In genomic region chr2:177334940-177335543, GRCh38 we compare ENCODE assay signal across 8 cellular contexts. TPM values are rescaled to one million over a fixed set of nuclear protein-coding genes. Genes with fewer than 3 reads are reported as not detected.
DNase-seq lines count a peak whose midpoint lies in the region; ATAC-seq and TF ChIP-seq lines count a peak whose summit lies in the region.

No MANE protein-coding gene starts in this region.

- H3K9me3 Mint-ChIP-seq in activated T-cell treated with anti-CD3 and anti-CD28 coated beads, Interleukin-2, amount 50 U/mL, for 24 hours = no peaks in the 10 kb centered on the region
- no peaks in the 10 kb centered on the region for H3K9me3 Mint-ChIP-seq in activated CD8-positive, alpha-beta T cell treated with anti-CD3 and anti-CD28 coated beads for 36 hours

- peaks cover 0 to 17% (median 5%) of the 10 kb centered on the region in 4 donors for H3K4me1 ChIP-seq in sigmoid colon

- no peaks in the 10 kb centered on the region for H3K27me3 Mint-ChIP-seq in activated T-cell treated with anti-CD3 and anti-CD28 coated beads, Interleukin-2, amount 50 U/mL, for 24 hours
- no peaks in the 10 kb centered on the region for H3K27me3 Mint-ChIP-seq in activated CD8-positive, alpha-beta T cell treated with anti-CD3 and anti-CD28 coated beads for 36 hours

- no peak for TF ChIP-seq EP300 in sigmoid colon (IDR thresholded peaks at IDR 0.05)

- H3K4me3 Mint-ChIP-seq in activated T-cell treated with anti-CD3 and anti-CD28 coated beads, Interleukin-2, amount 50 U/mL, for 24 hours = no peak overlapping the region
- H3K4me3 Mint-ChIP-seq in activated CD8-positive, alpha-beta T cell treated with anti-CD3 and anti-CD28 coated beads for 36 hours = no peak overlapping the region

- no peaks in the 10 kb centered on the region for H3K9me3 ChIP-seq in sigmoid colon

- H3K4me3 ChIP-seq in sigmoid colon = no peak overlapping the region

- CTCF ChIA-PET in activated CD8-positive, alpha-beta T cell treated with anti-CD3 and anti-CD28 coated beads for 36 hours (lab: Charles Lee) = interaction anchor here (0.7 to 5.6 kb wide), 64 partner anchors 8 to 429 kb away, joined by 3 to 190 read pairs (median 4); partner anchors contain the start of genes AGPS and NFE2L2

- no peak overlapping the region for H3K27ac Mint-ChIP-seq in activated T-cell treated with anti-CD3 and anti-CD28 coated beads, Interleukin-2, amount 50 U/mL, for 24 hours
- H3K27ac Mint-ChIP-seq in activated CD8-positive, alpha-beta T cell treated with anti-CD3 and anti-CD28 coated beads for 36 hours = no peak overlapping the region

- peaks cover 10% of the 10 kb centered on the region for H3K36me3 Mint-ChIP-seq in activated T-cell treated with anti-CD3 and anti-CD28 coated beads, Interleukin-2, amount 50 U/mL, for 24 hours (ENCODE audit: low read depth)
- H3K36me3 Mint-ChIP-seq in activated CD8-positive, alpha-beta T cell treated with anti-CD3 and anti-CD28 coated beads for 36 hours (ENCODE audit: low read depth) = no peaks in the 10 kb centered on the region

- peak; percentile 7 for DNase-seq in activated T-cell treated with anti-CD3 and anti-CD28 coated beads for 24 hours (ENCODE audit: low read depth)
- no peak for DNase-seq in activated T-cell treated with anti-CD3 and anti-CD28 coated beads, Interleukin-2, amount 50 U/mL, for 24 hours
- DNase-seq in HCEC 1CT = peak; percentile 69
- peak; percentile 86 for DNase-seq in NCI-H2227 treated with DMSO at 0.1 percent for 48 hours (lab: John Stamatoyannopoulos, UW)
- peak; percentile 32 for DNase-seq in activated CD8-positive, alpha-beta T cell treated with anti-CD3 and anti-CD28 coated beads for 36 hours
- DNase-seq in left cardiac atrium = no peak
- no peak for DNase-seq in sigmoid colon

- H3K36me3 ChIP-seq in sigmoid colon = no peaks in the 10 kb centered on the region

- H3K4me1 Mint-ChIP-seq in activated T-cell treated with anti-CD3 and anti-CD28 coated beads, Interleukin-2, amount 50 U/mL, for 24 hours (ENCODE audit: low read depth) = peaks cover 18% of the 10 kb centered on the region
- peaks cover 8% of the 10 kb centered on the region for H3K4me1 Mint-ChIP-seq in activated CD8-positive, alpha-beta T cell treated with anti-CD3 and anti-CD28 coated beads for 36 hours (ENCODE audit: low read depth)

- intact Hi-C loops in activated CD8-positive, alpha-beta T cell treated with anti-CD3 and anti-CD28 coated beads for 36 hours (cut with micrococcal nuclease) = loop anchor here (1.0 to 10.0 kb wide), 4 partner anchors 73 to 430 kb away; partner anchors contain the start of gene NFE2L2
- intact Hi-C loops in left cardiac atrium (cut with DNase I) (loop anchor here (2.0 to 10.0 kb wide), 5 partner anchors 80 to 422 kb away; no protein-coding TSS in a partner anchor), sigmoid colon (cut with DNase I) (loop anchor here (2.0 to 5.0 kb wide), 4 partner anchors 82 to 417 kb away; no protein-coding TSS in a partner anchor)

- POLR2A ChIA-PET in activated CD8-positive, alpha-beta T cell treated with anti-CD3 and anti-CD28 coated beads for 36 hours (lab: Charles Lee) = no interaction called here

- peak; percentile 62 for ATAC-seq in activated CD8-positive, alpha-beta T cell treated with anti-CD3 and anti-CD28 coated beads for 36 hours
- ATAC-seq in left cardiac atrium (peak; percentile 49 to 66), GM21786 (IDR thresholded peaks at IDR 0.05; ENCODE audit: unreplicated experiment) (no peak)

- H3K27ac ChIP-seq in sigmoid colon = no peak overlapping the region

- TF ChIP-seq CTCF in activated CD8-positive, alpha-beta T cell treated with anti-CD3 and anti-CD28 coated beads for 36 hours (IDR thresholded peaks at IDR 0.05) = peak; percentile 98
- TF ChIP-seq CTCF in sigmoid colon (IDR thresholded peaks at IDR 0.05) = peak; percentile 82 to 94 (median 90)

- TF ChIP-seq POLR2A in sigmoid colon (IDR thresholded peaks at IDR 0.05) = no peak

- WGBS in sigmoid colon, 2 donors = 39 to 46% methylated on average over 2 of the region's 2 CpGs

- H3K27me3 ChIP-seq in sigmoid colon = no peaks in the 10 kb centered on the region

RNA-seq across cellular contexts. Expression of gene AGPS, which starts 57.5 kb away (rescaled TPM):
- 10 to 100 TPM; 55.7 to 58.9 TPM for total RNA-seq in activated CD8-positive, alpha-beta T cell treated with anti-CD3 and anti-CD28 coated beads for 36 hours
- total RNA-seq in left cardiac atrium (10 to 100 TPM; 25.9 to 27.4 TPM), sigmoid colon (10 to 100 TPM; 22.0 to 37.5 (median 34.1) TPM)
- 10 to 100 TPM; 13.1 to 17.3 (median 13.8) TPM for polyA plus RNA-seq in sigmoid colon

Comparison
In these comparisons a context has a peak if more than half of its experiments do, and no peak if none do; other contexts are left out.
1. DNase-seq: peak in activated T-cell treated with anti-CD3 and anti-CD28 coated beads for 24 hours (single experiment), HCEC 1CT (single experiment), NCI-H2227 treated with DMSO at 0.1 percent for 48 hours (single experiment) and activated CD8-positive, alpha-beta T cell treated with anti-CD3 and anti-CD28 coated beads for 36 hours (single experiment); none in activated T-cell treated with anti-CD3 and anti-CD28 coated beads, Interleukin-2, amount 50 U/mL, for 24 hours (single experiment), left cardiac atrium (single experiment) and sigmoid colon (single experiment).